ENCODE assay signal across 16 cellular contexts in genomic region chr16:83903739-83904138, GRCh38. TPM values are rescaled to one million over a fixed set of nuclear protein-coding genes. Genes with fewer than 3 reads are reported as not detected.
DNase-seq lines count a peak whose midpoint lies in the region; ATAC-seq and TF ChIP-seq lines count a peak whose summit lies in the region.
"Had no signal": no experiment of that assay in that cellular context is flagged by ENCODE, and none has a peak within 500 bp of the region (broad histone marks: within the 10 kb centered on the region; RNA-seq: fewer than 3 reads in every experiment).

No MANE protein-coding gene starts in this region.

- 14 to 49% (median 15%) methylated on average over 10 of the region's 10 CpGs for WGBS in ovary, 3 donors

- no peaks in the 10 kb centered on the region for H3K9me3 ChIP-seq in ovary
- no peaks in the 10 kb centered on the region for H3K9me3 ChIP-seq in HAP-1
- no peaks in the 10 kb centered on the region for H3K9me3 ChIP-seq in uterus
- H3K9me3 ChIP-seq: esophagus squamous epithelium, Peyer's patch had no signal

- H3K9me3 Mint-ChIP-seq in activated naive CD4-positive, alpha-beta T cell treated with anti-CD3 and anti-CD28 coated beads, Interleukin-2, amount 50 U/mL, for 72 hours: no peaks in the 10 kb centered on the region
- H3K9me3 Mint-ChIP-seq: activated CD4-positive, alpha-beta memory T cell treated with anti-CD3 and anti-CD28 coated beads, Interleukin-2, amount 10 ng/mL, durations not matched to agents 7 days and 5 days; nephron progenitor cell had no signal

- H3K36me3 Mint-ChIP-seq in activated naive CD4-positive, alpha-beta T cell treated with anti-CD3 and anti-CD28 coated beads, Interleukin-2, amount 50 U/mL, for 72 hours: peaks cover 0 to 5% of the 10 kb centered on the region in 2 donors

- H3K27ac ChIP-seq in ovary: no peak overlapping the region
- H3K27ac ChIP-seq in uterus: no peak overlapping the region

- in situ Hi-C loops in HAP-1 (cut with MboI; ENCODE audit: low sequenced_read_pairs): no loop called here

- H3K27me3 ChIP-seq in ovary (no peaks in the 10 kb centered on the region), HAP-1 (ENCODE audit: low read depth) (no peaks in the 10 kb centered on the region), uterus (no peaks in the 10 kb centered on the region)
- H3K27me3 ChIP-seq: esophagus squamous epithelium, Peyer's patch had no signal

- no peaks in the 10 kb centered on the region for H3K36me3 ChIP-seq in ovary
- H3K36me3 ChIP-seq in HAP-1 (replicated peaks): no peaks in the 10 kb centered on the region
- H3K36me3 ChIP-seq in uterus: no peaks in the 10 kb centered on the region

- H3K4me1 ChIP-seq in ovary (ENCODE audit: insufficient read depth) (peaks cover 14% of the 10 kb centered on the region), HAP-1 (peaks cover 29% of the 10 kb centered on the region), uterus (peaks cover 0 to 3% of the 10 kb centered on the region in 2 donors)

- intact Hi-C loops in Right ventricle myocardium superior (cut with DNase I) (no loop called here), ovary (cut with DNase I) (loop anchor here in 2 of 4 donors (5.0 to 10.0 kb wide), 2 partner anchors 49 to 79 kb away; partner anchors contain the start of gene OSGIN1 (in 1 of the 2)), uterus (cut with DNase I; ENCODE audit: low total_unique reads) (no loop called here)

- TF ChIP-seq EP300 in ovary (IDR thresholded peaks at IDR 0.05): no peak

- TF ChIP-seq POLR2A in ovary (IDR thresholded peaks at IDR 0.05): no peak
- no peak for TF ChIP-seq POLR2A in uterus (IDR thresholded peaks at IDR 0.05)

- no peak overlapping the region for H3K27ac Mint-ChIP-seq in activated naive CD4-positive, alpha-beta T cell treated with anti-CD3 and anti-CD28 coated beads, Interleukin-2, amount 50 U/mL, for 72 hours
- H3K27ac Mint-ChIP-seq: activated CD4-positive, alpha-beta memory T cell treated with anti-CD3 and anti-CD28 coated beads, Interleukin-2, amount 10 ng/mL, durations not matched to agents 7 days and 5 days; nephron progenitor cell had no signal

- ATAC-seq in Right ventricle myocardium superior (ENCODE audit: poor library complexity): peak; percentile 80
- ATAC-seq in activated naive CD4-positive, alpha-beta T cell treated with anti-CD3 and anti-CD28 coated beads, Interleukin-2, amount 50 U/mL, for 72 hours: no peak

- peak; percentile 66 for DNase-seq in Ammon's horn (ENCODE audit: low spot score)
- DNase-seq in NCI-H2227 treated with DMSO at 0.1 percent for 48 hours (lab: John Stamatoyannopoulos, UW): peak; percentile 8
- DNase-seq in Right ventricle myocardium superior: peak; percentile 82
- DNase-seq in ovary: peak; percentile 57 to 78 (median 62)
- no peak for DNase-seq in activated naive CD4-positive, alpha-beta T cell treated with anti-CD3 and anti-CD28 coated beads, Interleukin-2, amount 50 U/mL, for 72 hours (ENCODE audit: low spot score in 2 of 2)
- no peak for DNase-seq in HAP-1 (ENCODE audit: low spot score in 2 of 2)
- no peak for DNase-seq in RKO (ENCODE audit: low spot score)
- no peak for DNase-seq in uterus
- DNase-seq: activated CD4-positive, alpha-beta memory T cell treated with anti-CD3 and anti-CD28 coated beads, Interleukin-2, amount 10 ng/mL, durations not matched to agents 7 days and 5 days; activated effector memory CD4-positive, alpha-beta T cell treated with anti-CD3 and anti-CD28 coated beads, Interleukin-2, amount 50 U/mL, for 16 hours; esophagus squamous epithelium; islet precursor cell; NCI-H2107; nephron progenitor cell; Peyer's patch; T-helper 9 cell had no signal

- TF ChIP-seq CTCF in ovary (IDR thresholded peaks at IDR 0.05): no peak
- no peak for TF ChIP-seq CTCF in uterus (IDR thresholded peaks at IDR 0.05)

- no peak overlapping the region for H3K4me3 ChIP-seq in ovary
- H3K4me3 ChIP-seq in HAP-1: no peak overlapping the region
- no peak overlapping the region for H3K4me3 ChIP-seq in uterus
- H3K4me3 ChIP-seq: esophagus squamous epithelium, Peyer's patch had no signal

RNA-seq across cellular contexts. Expression of gene MLYCD, which starts 4.8 kb away (rescaled TPM):
- total RNA-seq in Right ventricle myocardium superior (49.3 TPM), ovary (10 to 100 TPM in 2 of 7 donors, 1 to 10 TPM in 5; 6.8 to 11.8 (median 8.8) TPM), uterus (10 to 100 TPM in 1 of 4 donors, 1 to 10 TPM in 3; 4.5 to 16.6 (median 6.7) TPM)
- polyA plus RNA-seq in ovary: 1 to 10 TPM; 4.4 to 4.6 TPM
- total RNA-seq in activated naive CD4-positive, alpha-beta T cell treated with anti-CD3 and anti-CD28 coated beads, Interleukin-2, amount 50 U/mL, for 72 hours: 1 to 10 TPM; 2.3 to 3.3 TPM

RNA-seq across cellular contexts. Expression of gene OSGIN1, which starts 49.3 kb away (rescaled TPM):
- total RNA-seq in Right ventricle myocardium superior: 7.2 TPM
- total RNA-seq in ovary: 1 to 10 TPM; 2.0 to 9.3 (median 5.4) TPM
- polyA plus RNA-seq in ovary: 1 to 10 TPM in 1 of 2 donors, under 1 TPM in 1; 0.65 to 5.5 TPM
- total RNA-seq in activated naive CD4-positive, alpha-beta T cell treated with anti-CD3 and anti-CD28 coated beads, Interleukin-2, amount 50 U/mL, for 72 hours: under 1 TPM; 0.49 to 0.87 TPM
- 1 to 10 TPM in 2 of 4 donors, under 1 TPM in 1, not detected in 1; 0.77 to 5.4 (median 1.2) TPM for total RNA-seq in uterus

Comparison
In these comparisons a context has a peak if more than half of its experiments do, and no peak if none do; other contexts are left out.
1. DNase-seq: peak in Ammon's horn (single experiment), NCI-H2227 treated with DMSO at 0.1 percent for 48 hours (single experiment), Right ventricle myocardium superior (single experiment) and ovary (5 of 5); none in activated naive CD4-positive, alpha-beta T cell treated with anti-CD3 and anti-CD28 coated beads, Interleukin-2, amount 50 U/mL, for 72 hours (0 of 2), HAP-1 (0 of 2), RKO (single experiment) and uterus (0 of 2).